ENCODE assay signal across 1 cellular context in genomic region chr6:3052481-3053230, GRCh38.
TF ChIP-seq lines count a peak whose summit lies in the region.

No MANE protein-coding gene starts in this region.

TF ChIP-seq in K562, 482 proteins besides CTCF, POLR2A, EP300 and RAD21 (continued from another document):
- no peak for TF ChIP-seq DEAF1 (CRISPR knock-in tag; IDR thresholded peaks at IDR 0.05)
- no peak for TF ChIP-seq ZNF143 (CRISPR knock-in tag; IDR thresholded peaks at IDR 0.05)
- no peak for TF ChIP-seq BHLHE40 (IDR thresholded peaks at IDR 0.05; ENCODE audit: low read length)
- TF ChIP-seq XRCC3 (IDR thresholded peaks at IDR 0.05) = no peak
- TF ChIP-seq POLR2H (tag; IDR thresholded peaks at IDR 0.05; ENCODE audit: low read depth) = no peak
- no peak for TF ChIP-seq KLF1 (tag; IDR thresholded peaks at IDR 0.05)
- TF ChIP-seq, protein P1, sequence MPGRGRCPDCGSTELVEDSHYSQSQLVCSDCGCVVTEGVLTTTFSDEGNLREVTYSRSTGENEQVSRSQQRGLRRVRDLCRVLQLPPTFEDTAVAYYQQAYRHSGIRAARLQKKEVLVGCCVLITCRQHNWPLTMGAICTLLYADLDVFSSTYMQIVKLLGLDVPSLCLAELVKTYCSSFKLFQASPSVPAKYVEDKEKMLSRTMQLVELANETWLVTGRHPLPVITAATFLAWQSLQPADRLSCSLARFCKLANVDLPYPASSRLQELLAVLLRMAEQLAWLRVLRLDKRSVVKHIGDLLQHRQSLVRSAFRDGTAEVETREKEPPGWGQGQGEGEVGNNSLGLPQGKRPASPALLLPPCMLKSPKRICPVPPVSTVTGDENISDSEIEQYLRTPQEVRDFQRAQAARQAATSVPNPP (IDR thresholded peaks at IDR 0.05; ENCODE audit: borderline replicate concordance, insufficient read depth, insufficient read length) = no peak
- TF ChIP-seq, protein P2, sequence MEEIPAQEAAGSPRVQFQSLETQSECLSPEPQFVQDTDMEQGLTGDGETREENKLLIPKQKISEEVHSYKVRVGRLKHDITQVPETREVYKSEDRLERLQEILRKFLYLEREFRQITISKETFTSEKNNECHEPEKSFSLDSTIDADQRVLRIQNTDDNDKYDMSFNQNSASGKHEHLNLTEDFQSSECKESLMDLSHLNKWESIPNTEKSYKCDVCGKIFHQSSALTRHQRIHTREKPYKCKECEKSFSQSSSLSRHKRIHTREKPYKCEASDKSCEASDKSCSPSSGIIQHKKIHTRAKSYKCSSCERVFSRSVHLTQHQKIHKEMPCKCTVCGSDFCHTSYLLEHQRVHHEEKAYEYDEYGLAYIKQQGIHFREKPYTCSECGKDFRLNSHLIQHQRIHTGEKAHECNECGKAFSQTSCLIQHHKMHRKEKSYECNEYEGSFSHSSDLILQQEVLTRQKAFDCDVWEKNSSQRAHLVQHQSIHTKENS (CRISPR knock-in tag; IDR thresholded peaks at IDR 0.05) = no peak
- TF ChIP-seq NBN (IDR thresholded peaks at IDR 0.05; ENCODE audit: low read depth) = no peak
- no peak for TF ChIP-seq CBX8 (IDR thresholded peaks at IDR 0.05; ENCODE audit: borderline replicate concordance, extremely low read depth, low read depth, low read length, poor library complexity, severe bottlenecking)
- TF ChIP-seq, protein P3, sequence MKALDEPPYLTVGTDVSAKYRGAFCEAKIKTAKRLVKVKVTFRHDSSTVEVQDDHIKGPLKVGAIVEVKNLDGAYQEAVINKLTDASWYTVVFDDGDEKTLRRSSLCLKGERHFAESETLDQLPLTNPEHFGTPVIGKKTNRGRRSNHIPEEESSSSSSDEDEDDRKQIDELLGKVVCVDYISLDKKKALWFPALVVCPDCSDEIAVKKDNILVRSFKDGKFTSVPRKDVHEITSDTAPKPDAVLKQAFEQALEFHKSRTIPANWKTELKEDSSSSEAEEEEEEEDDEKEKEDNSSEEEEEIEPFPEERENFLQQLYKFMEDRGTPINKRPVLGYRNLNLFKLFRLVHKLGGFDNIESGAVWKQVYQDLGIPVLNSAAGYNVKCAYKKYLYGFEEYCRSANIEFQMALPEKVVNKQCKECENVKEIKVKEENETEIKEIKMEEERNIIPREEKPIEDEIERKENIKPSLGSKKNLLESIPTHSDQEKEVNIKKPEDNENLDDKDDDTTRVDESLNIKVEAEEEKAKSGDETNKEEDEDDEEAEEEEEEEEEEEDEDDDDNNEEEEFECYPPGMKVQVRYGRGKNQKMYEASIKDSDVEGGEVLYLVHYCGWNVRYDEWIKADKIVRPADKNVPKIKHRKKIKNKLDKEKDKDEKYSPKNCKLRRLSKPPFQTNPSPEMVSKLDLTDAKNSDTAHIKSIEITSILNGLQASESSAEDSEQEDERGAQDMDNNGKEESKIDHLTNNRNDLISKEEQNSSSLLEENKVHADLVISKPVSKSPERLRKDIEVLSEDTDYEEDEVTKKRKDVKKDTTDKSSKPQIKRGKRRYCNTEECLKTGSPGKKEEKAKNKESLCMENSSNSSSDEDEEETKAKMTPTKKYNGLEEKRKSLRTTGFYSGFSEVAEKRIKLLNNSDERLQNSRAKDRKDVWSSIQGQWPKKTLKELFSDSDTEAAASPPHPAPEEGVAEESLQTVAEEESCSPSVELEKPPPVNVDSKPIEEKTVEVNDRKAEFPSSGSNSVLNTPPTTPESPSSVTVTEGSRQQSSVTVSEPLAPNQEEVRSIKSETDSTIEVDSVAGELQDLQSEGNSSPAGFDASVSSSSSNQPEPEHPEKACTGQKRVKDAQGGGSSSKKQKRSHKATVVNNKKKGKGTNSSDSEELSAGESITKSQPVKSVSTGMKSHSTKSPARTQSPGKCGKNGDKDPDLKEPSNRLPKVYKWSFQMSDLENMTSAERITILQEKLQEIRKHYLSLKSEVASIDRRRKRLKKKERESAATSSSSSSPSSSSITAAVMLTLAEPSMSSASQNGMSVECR (CRISPR knock-in tag; IDR thresholded peaks at IDR 0.05) = no peak
- no peak for TF ChIP-seq CCAR2 (IDR thresholded peaks at IDR 0.05; ENCODE audit: low read depth, low read length)
- no peak for TF ChIP-seq E2F3 (CRISPR knock-in tag; IDR thresholded peaks at IDR 0.05)
- TF ChIP-seq SREBF2 (CRISPR knock-in tag; IDR thresholded peaks at IDR 0.05) = no peak
- no peak for TF ChIP-seq TBL1XR1 (IDR thresholded peaks at IDR 0.05; ENCODE audit: low read length in 2 of 2)
- no peak for TF ChIP-seq NEUROD1 (IDR thresholded peaks at IDR 0.05; ENCODE audit: borderline replicate concordance, low read depth, low read length, partially characterized antibody)
- TF ChIP-seq NR0B1 (IDR thresholded peaks at IDR 0.05; ENCODE audit: partially characterized antibody) = no peak
- no peak for TF ChIP-seq MYBL2 (IDR thresholded peaks at IDR 0.05; ENCODE audit: low read depth)
- no peak for TF ChIP-seq MYBL2 (CRISPR knock-in tag; IDR thresholded peaks at IDR 0.05; ENCODE audit: borderline replicate concordance)
- no peak for TF ChIP-seq E2F6 (IDR thresholded peaks at IDR 0.05; ENCODE audit: borderline replicate concordance in 1 of 2, extremely low read depth in 1 of 2, insufficient read depth in 1 of 2, insufficient read length in 1 of 2, low read depth in 1 of 2, low read length in 1 of 2, poor library complexity in 1 of 2, severe bottlenecking in 1 of 2)
- TF ChIP-seq ZBTB33 (CRISPR knock-in tag; IDR thresholded peaks at IDR 0.05) = peak; percentile 15; the same call in 1 of the 2 replicates
- TF ChIP-seq TOE1 (IDR thresholded peaks at IDR 0.05; ENCODE audit: borderline replicate concordance) = no peak
- TF ChIP-seq TOE1 (CRISPR knock-in tag; IDR thresholded peaks at IDR 0.05; ENCODE audit: borderline replicate concordance, low read depth) = no peak
- no peak for TF ChIP-seq SMAD2 (IDR thresholded peaks at IDR 0.05; ENCODE audit: low read depth, low read length)
- no peak for TF ChIP-seq ZNF512 (tag; IDR thresholded peaks at IDR 0.05)
- no peak for TF ChIP-seq FOXO4 (CRISPR knock-in tag; IDR thresholded peaks at IDR 0.05)
- no peak for TF ChIP-seq POLR3G (IDR thresholded peaks at IDR 0.05; ENCODE audit: extremely low read depth, insufficient read length, insufficient replicate concordance)
- no peak for TF ChIP-seq RREB1 (CRISPR knock-in tag; IDR thresholded peaks at IDR 0.05)
